8 cellular contexts compared by ENCODE assay signal in genomic region chr19:12955996-12956395, GRCh38. TPM values are rescaled to one million over a fixed set of nuclear protein-coding genes. Genes with fewer than 3 reads are reported as not detected.
A peak's percentile ranks its signal among the peaks of the same experiment; 100 is the strongest.
DNase-seq lines count a peak whose midpoint lies in the region; ATAC-seq and TF ChIP-seq lines count a peak whose summit lies in the region.

No MANE protein-coding gene starts in this region.

- peak overlapping the region; percentile 90 for H3K27ac Mint-ChIP-seq in activated CD4-positive, alpha-beta T cell treated with anti-CD3 and anti-CD28 coated beads, Interleukin-2, amount 10 ng/mL, durations not matched to agents 7 days and 5 days
- H3K27ac Mint-ChIP-seq in activated naive CD8-positive, alpha-beta T cell, result peak overlapping the region; percentile 93
- peak overlapping the region; percentile 79 to 94 (median 86) for H3K27ac Mint-ChIP-seq in immature natural killer cell

- H3K9me3 ChIP-seq in suprapubic skin, result no peaks in the 10 kb centered on the region

- CTCF ChIA-PET in activated CD4-positive, alpha-beta T cell treated with anti-CD3 and anti-CD28 coated beads, Interleukin-2, amount 10 ng/mL, durations not matched to agents 7 days and 5 days (lab: Charles Lee), result interaction anchor here (4.4 kb wide), 1 partner anchor 9 kb away, joined by 32 read pairs; no protein-coding TSS in a partner anchor

- no peaks in the 10 kb centered on the region for H3K9me3 Mint-ChIP-seq in activated CD4-positive, alpha-beta T cell treated with anti-CD3 and anti-CD28 coated beads, Interleukin-2, amount 10 ng/mL, durations not matched to agents 7 days and 5 days
- no peaks in the 10 kb centered on the region for H3K9me3 Mint-ChIP-seq in activated naive CD8-positive, alpha-beta T cell (ENCODE audit: low read depth)
- no peaks in the 10 kb centered on the region for H3K9me3 Mint-ChIP-seq in immature natural killer cell

- no peaks in the 10 kb centered on the region for H3K27me3 ChIP-seq in suprapubic skin

- no peak for DNase-seq in activated CD4-positive, alpha-beta T cell treated with anti-CD3 and anti-CD28 coated beads, Interleukin-2, amount 10 ng/mL, durations not matched to agents 7 days and 5 days
- no peak for DNase-seq in activated CD4-positive, alpha-beta T cell treated with anti-CD3 and anti-CD28 coated beads for 4 hours
- DNase-seq in immature natural killer cell (no peak), suprapubic skin (ENCODE audit: low spot score in 2 of 2) (no peak), midbrain (lab: John Stamatoyannopoulos, UW) (no peak)
- no peak for DNase-seq in activated CD4-positive, CD25-positive, alpha-beta regulatory T cell treated with anti-CD3 and anti-CD28 coated beads, Interleukin-2, amount 50 U/mL, for 72 hours

- POLR2A ChIA-PET in activated CD4-positive, alpha-beta T cell treated with anti-CD3 and anti-CD28 coated beads, Interleukin-2, amount 10 ng/mL, durations not matched to agents 7 days and 5 days (lab: Charles Lee), result interaction anchor here (0.6 kb wide), 1 partner anchor 121 kb away, joined by 3 read pairs; no protein-coding TSS in a partner anchor

- peaks cover 38% of the 10 kb centered on the region for H3K36me3 ChIP-seq in suprapubic skin

- peaks cover 26% of the 10 kb centered on the region for H3K36me3 Mint-ChIP-seq in activated CD4-positive, alpha-beta T cell treated with anti-CD3 and anti-CD28 coated beads, Interleukin-2, amount 10 ng/mL, durations not matched to agents 7 days and 5 days (ENCODE audit: low read depth)
- no peaks in the 10 kb centered on the region for H3K36me3 Mint-ChIP-seq in activated naive CD8-positive, alpha-beta T cell
- peaks cover 0 to 6% (median 0%) of the 10 kb centered on the region in 3 donors for H3K36me3 Mint-ChIP-seq in immature natural killer cell

- no peaks in the 10 kb centered on the region for H3K27me3 Mint-ChIP-seq in activated CD4-positive, alpha-beta T cell treated with anti-CD3 and anti-CD28 coated beads, Interleukin-2, amount 10 ng/mL, durations not matched to agents 7 days and 5 days
- no peaks in the 10 kb centered on the region for H3K27me3 Mint-ChIP-seq in activated naive CD8-positive, alpha-beta T cell
- H3K27me3 Mint-ChIP-seq in immature natural killer cell (ENCODE audit: low read depth in 3 of 3), result peaks cover 3 to 10% (median 5%) of the 10 kb centered on the region in 3 donors

- peaks cover 37% of the 10 kb centered on the region for H3K4me1 Mint-ChIP-seq in activated CD4-positive, alpha-beta T cell treated with anti-CD3 and anti-CD28 coated beads, Interleukin-2, amount 10 ng/mL, durations not matched to agents 7 days and 5 days
- H3K4me1 Mint-ChIP-seq in activated naive CD8-positive, alpha-beta T cell (ENCODE audit: low read depth), result peaks cover 29% of the 10 kb centered on the region
- H3K4me1 Mint-ChIP-seq in immature natural killer cell, result peaks cover 25 to 27% of the 10 kb centered on the region in 2 donors

- H3K4me3 ChIP-seq in suprapubic skin, result peak overlapping the region; percentile 83

- peaks cover 44% of the 10 kb centered on the region for H3K4me1 ChIP-seq in suprapubic skin

- 60% methylated on average over 12 of the region's 12 CpGs for WGBS in suprapubic skin

- ATAC-seq in GM19452 (IDR thresholded peaks at IDR 0.05; ENCODE audit: unreplicated experiment), result no peak

- H3K27ac ChIP-seq in suprapubic skin, result peak overlapping the region; percentile 95

- TF ChIP-seq EP300 in suprapubic skin (IDR thresholded peaks at IDR 0.05), result no peak

- H3K4me3 Mint-ChIP-seq in activated CD4-positive, alpha-beta T cell treated with anti-CD3 and anti-CD28 coated beads, Interleukin-2, amount 10 ng/mL, durations not matched to agents 7 days and 5 days, result peak overlapping the region; percentile 84
- H3K4me3 Mint-ChIP-seq in activated naive CD8-positive, alpha-beta T cell, result peak overlapping the region; percentile 92
- H3K4me3 Mint-ChIP-seq in immature natural killer cell, result peak overlapping the region; percentile 77 to 89 (median 82)

- TF ChIP-seq CTCF in suprapubic skin (IDR thresholded peaks at IDR 0.05), result no peak

- TF ChIP-seq POLR2A in suprapubic skin (IDR thresholded peaks at IDR 0.05), result no peak

RNA-seq across cellular contexts. Expression of gene GADD45GIP1, which starts 1.0 kb away (rescaled TPM):
- 10 to 100 TPM; 14.9 to 16.5 TPM for total RNA-seq in activated CD4-positive, alpha-beta T cell treated with anti-CD3 and anti-CD28 coated beads, Interleukin-2, amount 10 ng/mL, durations not matched to agents 7 days and 5 days
- 10 to 100 TPM; 37.4 to 69.1 (median 56.8) TPM for polyA plus RNA-seq in immature natural killer cell
- 10 to 100 TPM; 20.4 to 31.0 (median 24.8) TPM for total RNA-seq in suprapubic skin

RNA-seq across cellular contexts. Expression of gene RAD23A, which starts 10.3 kb away (rescaled TPM):
- 100 to 1,000 TPM; 120 to 131 TPM for total RNA-seq in activated CD4-positive, alpha-beta T cell treated with anti-CD3 and anti-CD28 coated beads, Interleukin-2, amount 10 ng/mL, durations not matched to agents 7 days and 5 days
- polyA plus RNA-seq in immature natural killer cell, result 100 to 1,000 TPM in 1 of 3 donors, 10 to 100 TPM in 2; 68.9 to 121 (median 69.4) TPM
- total RNA-seq in suprapubic skin, result 100 to 1,000 TPM in 3 of 4 donors, 10 to 100 TPM in 1; 95.4 to 120 (median 109) TPM

RNA-seq across cellular contexts. Expression of gene DAND5, which starts 13.4 kb away (rescaled TPM):
- total RNA-seq in activated CD4-positive, alpha-beta T cell treated with anti-CD3 and anti-CD28 coated beads, Interleukin-2, amount 10 ng/mL, durations not matched to agents 7 days and 5 days, result under 1 TPM; 0.15 to 0.20 TPM
- not detected for polyA plus RNA-seq in immature natural killer cell
- not detected for total RNA-seq in suprapubic skin

RNA-seq across cellular contexts. Expression of gene CALR, which starts 17.6 kb away (rescaled TPM):
- total RNA-seq in activated CD4-positive, alpha-beta T cell treated with anti-CD3 and anti-CD28 coated beads, Interleukin-2, amount 10 ng/mL, durations not matched to agents 7 days and 5 days, result 100 to 1,000 TPM; 726 to 779 TPM
- 100 to 1,000 TPM; 125 to 301 (median 238) TPM for polyA plus RNA-seq in immature natural killer cell
- total RNA-seq in suprapubic skin, result 100 to 1,000 TPM; 131 to 285 (median 237) TPM

RNA-seq across cellular contexts. Expression of gene FARSA, which starts 22.5 kb away (rescaled TPM):
- 10 to 100 TPM; 85.7 to 90.6 TPM for total RNA-seq in activated CD4-positive, alpha-beta T cell treated with anti-CD3 and anti-CD28 coated beads, Interleukin-2, amount 10 ng/mL, durations not matched to agents 7 days and 5 days
- 10 to 100 TPM; 57.2 to 82.0 (median 71.1) TPM for polyA plus RNA-seq in immature natural killer cell
- 10 to 100 TPM; 49.0 to 60.6 (median 50.9) TPM for total RNA-seq in suprapubic skin
